Comparison of ENCODE assay signal across 8 cellular contexts in genomic region chr7:98284335-98285036, GRCh38. TPM values are rescaled to one million over a fixed set of nuclear protein-coding genes. Genes with fewer than 3 reads are reported as not detected.
DNase-seq lines count a peak whose midpoint lies in the region; ATAC-seq and TF ChIP-seq lines count a peak whose summit lies in the region.

No MANE protein-coding gene starts in this region.

- peak overlapping the region; percentile 50 for H3K27ac Mint-ChIP-seq in activated T-helper 17 cell treated with anti-CD3 and anti-CD28 coated beads, Interleukin-2, amount 50 U/mL, for 72 hours

- TF ChIP-seq CTCF in HFF-Myc (IDR thresholded peaks at IDR 0.05; ENCODE audit: low read depth, low read length, missing control alignments): no peak
- no peak for TF ChIP-seq CTCF in cardiac muscle cell (IDR thresholded peaks at IDR 0.05; ENCODE audit: low read depth, low read length)

- H3K36me3 ChIP-seq in cardiac muscle cell: no peaks in the 10 kb centered on the region

- H3K4me3 ChIP-seq in HFF-Myc (replicated peaks; ENCODE audit: low read depth, low read length) (peak overlapping the region; percentile 79), cardiac muscle cell (no peak overlapping the region)

- peaks cover 12% of the 10 kb centered on the region for H3K4me1 Mint-ChIP-seq in activated T-helper 17 cell treated with anti-CD3 and anti-CD28 coated beads, Interleukin-2, amount 50 U/mL, for 72 hours

- H3K9me3 Mint-ChIP-seq in activated T-helper 17 cell treated with anti-CD3 and anti-CD28 coated beads, Interleukin-2, amount 50 U/mL, for 72 hours: no peaks in the 10 kb centered on the region

- H3K36me3 Mint-ChIP-seq in activated T-helper 17 cell treated with anti-CD3 and anti-CD28 coated beads, Interleukin-2, amount 50 U/mL, for 72 hours (ENCODE audit: low read depth): peaks cover 9% of the 10 kb centered on the region

- no peak for ATAC-seq in activated T-helper 17 cell treated with anti-CD3 and anti-CD28 coated beads, Interleukin-2, amount 50 U/mL, for 72 hours (replicated peaks)
- no peak for ATAC-seq in GM21360 (IDR thresholded peaks at IDR 0.05; ENCODE audit: unreplicated experiment)

- H3K27me3 ChIP-seq in cardiac muscle cell: no peaks in the 10 kb centered on the region

- H3K27ac ChIP-seq in cardiac muscle cell: peak overlapping the region; percentile 11

- no peaks in the 10 kb centered on the region for H3K27me3 Mint-ChIP-seq in activated T-helper 17 cell treated with anti-CD3 and anti-CD28 coated beads, Interleukin-2, amount 50 U/mL, for 72 hours

- H3K4me3 Mint-ChIP-seq in activated T-helper 17 cell treated with anti-CD3 and anti-CD28 coated beads, Interleukin-2, amount 50 U/mL, for 72 hours: peak overlapping the region; percentile 41

- DNase-seq in HFF-Myc (ENCODE audit: extremely low read depth, low read depth) (peak; percentile 26), cardiac muscle cell (ENCODE audit: low read depth in 1 of 2, low spot score in 1 of 2) (peak in 1 of 2 donors; percentile 71), pons (ENCODE audit: low spot score) (peak; percentile 60), NCI-H510A (lab: John Stamatoyannopoulos, UW) (no peak), SK-N-DZ (ENCODE audit: low spot score) (no peak), HuH-7 (ENCODE audit: low spot score) (no peak)

- H3K9me3 ChIP-seq in cardiac muscle cell (ENCODE audit: low read depth): no peaks in the 10 kb centered on the region

- H3K4me1 ChIP-seq in cardiac muscle cell (ENCODE audit: low read depth): peaks cover 35% of the 10 kb centered on the region

RNA-seq across cellular contexts. Expression of gene BRI3, which starts 3.0 kb away (rescaled TPM):
- 10 to 100 TPM; 48.2 to 52.6 TPM for total RNA-seq in activated T-helper 17 cell treated with anti-CD3 and anti-CD28 coated beads, Interleukin-2, amount 50 U/mL, for 72 hours
- total RNA-seq in cardiac muscle cell: 23.0 and 30.0 TPM in 2 replicates
- polyA plus RNA-seq in cardiac muscle cell: 50.8 and 61.4 TPM in 2 replicates
- polyA plus RNA-seq in SK-N-DZ (2014; cell fraction: cytosol; rRNA removed): 25.4 and 27.8 TPM in 2 replicates
- polyA plus RNA-seq in SK-N-DZ (2014; cell fraction: nucleus; rRNA removed): 15.9 and 22.8 TPM in 2 replicates

RNA-seq across cellular contexts. Expression of gene TECPR1, which starts 32.5 kb away (rescaled TPM):
- total RNA-seq in activated T-helper 17 cell treated with anti-CD3 and anti-CD28 coated beads, Interleukin-2, amount 50 U/mL, for 72 hours: 10 to 100 TPM; 29.0 to 37.1 TPM
- 24.4 and 27.8 TPM in 2 replicates for total RNA-seq in cardiac muscle cell
- polyA plus RNA-seq in cardiac muscle cell: 19.2 and 19.3 TPM in 2 replicates
- 21.2 and 34.4 TPM in 2 replicates for polyA plus RNA-seq in SK-N-DZ (2014; cell fraction: cytosol; rRNA removed)
- polyA plus RNA-seq in SK-N-DZ (2014; cell fraction: nucleus; rRNA removed): 55.3 and 70.7 TPM in 2 replicates

Comparison
In these comparisons a context has a peak if more than half of its experiments do, and no peak if none do; other contexts are left out.
1. DNase-seq: peak in HFF-Myc (single experiment) and pons (single experiment); none in NCI-H510A (single experiment), SK-N-DZ (single experiment) and HuH-7 (single experiment).